ENCODE assay signal across 18 cellular contexts in genomic region chr10:117945651-117946050, GRCh38.
DNase-seq lines count a peak whose midpoint lies in the region; ATAC-seq and TF ChIP-seq lines count a peak whose summit lies in the region.
"Had no signal": no experiment of that assay in that cellular context is flagged by ENCODE, and none has a peak within 500 bp of the region (broad histone marks: within the 10 kb centered on the region; RNA-seq: fewer than 3 reads in every experiment).

No MANE protein-coding gene starts in this region.

- no peak for TF ChIP-seq CTCF in mucosa of descending colon (IDR thresholded peaks at IDR 0.05)

- intact Hi-C loops in mucosa of descending colon (cut with DNase I, micrococcal nuclease) = no loop called here

- no peaks in the 10 kb centered on the region for H3K9me3 ChIP-seq in mucosa of descending colon
- H3K9me3 ChIP-seq: A549 had no signal

- ATAC-seq in mucosa of descending colon (peak; percentile 46), HG03460 (IDR thresholded peaks at IDR 0.05; ENCODE audit: unreplicated experiment) (no peak), HG03442 (IDR thresholded peaks at IDR 0.05; ENCODE audit: unreplicated experiment) (no peak)
- ATAC-seq: A549; CD8-positive, alpha-beta T cell had no signal

- no peaks in the 10 kb centered on the region for H3K36me3 ChIP-seq in mucosa of descending colon (ENCODE audit: low read depth)
- H3K36me3 ChIP-seq: HAP-1 had no signal

- H3K4me3 ChIP-seq in mucosa of descending colon = no peak overlapping the region
- H3K4me3 ChIP-seq: A549, GM12878, GM23248, HAP-1 had no signal

- DNase-seq in NCI-H146 (lab: John Stamatoyannopoulos, UW) (peak; percentile 56), NCI-H146 treated with DMSO at 0.1 percent for 48 hours (lab: John Stamatoyannopoulos, UW; ENCODE audit: unreplicated experiment) (no peak), LoVo (ENCODE audit: low spot score) (peak; percentile 37), mucosa of descending colon (peak in 2 of 3 donors; percentile 13 to 32), iPS-NIHi7 (ENCODE audit: extremely low spot score) (no peak)
- DNase-seq: AML-193; CD8-positive, alpha-beta T cell; DMS 273 treated with DMSO at 0.1 percent for 48 hours; DMS53; DND-41; EL; GM23248; HFFc6 had no signal

- no peaks in the 10 kb centered on the region for H3K4me1 ChIP-seq in mucosa of descending colon (ENCODE audit: low read depth)
- H3K4me1 ChIP-seq: A549, HAP-1 had no signal

Comparison
In these comparisons a context has a peak if more than half of its experiments do, and no peak if none do; other contexts are left out.
1. DNase-seq: peak in NCI-H146 (single experiment), LoVo (single experiment) and mucosa of descending colon (2 of 3); none in NCI-H146 treated with DMSO at 0.1 percent for 48 hours (single experiment) and iPS-NIHi7 (single experiment).